ENCODE assay signal across 26 cellular contexts in the genomic region with DNA sequence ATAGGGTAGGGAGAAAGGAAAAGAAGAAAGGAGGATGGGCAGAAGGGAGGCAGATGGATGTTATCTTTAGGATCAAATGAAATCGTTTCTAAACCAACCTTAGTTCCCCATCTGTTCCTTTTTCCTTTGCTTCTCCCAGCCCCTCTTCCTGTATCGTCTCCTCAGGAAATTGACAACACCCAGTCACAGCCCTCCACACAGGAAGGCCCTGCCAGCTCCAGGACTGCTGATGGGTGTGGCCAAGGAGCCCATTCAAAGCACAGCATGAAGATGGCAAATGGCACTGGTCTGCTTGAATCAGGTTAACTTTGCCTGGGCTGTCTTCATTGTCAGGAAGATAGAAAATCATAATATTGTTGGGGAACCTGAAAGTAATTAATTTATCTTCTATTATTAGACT.
"Had no signal": no experiment of that assay in that cellular context is flagged by ENCODE, and none has a peak within 500 bp of the region (broad histone marks: within the 10 kb centered on the region; RNA-seq: fewer than 3 reads in every experiment).

No MANE protein-coding gene starts in this region.

- H3K27ac ChIP-seq: body of pancreas, foreskin keratinocyte, lower lobe of right lung, neutrophil, ovary, psoas muscle, right atrium auricular region, spleen, thoracic aorta, vagina had no signal

- ATAC-seq: activated CD8-positive, alpha-beta memory T cell treated with anti-CD3 and anti-CD28 coated beads, Interleukin-2, amount 10 ng/mL, durations not matched to agents 7 days and 5 days; body of pancreas; foreskin keratinocyte; left lobe of liver; lower lobe of right lung; natural killer cell; psoas muscle had no signal

- H3K9me3 ChIP-seq: body of pancreas, lower lobe of right lung, neutrophil, ovary, psoas muscle, right atrium auricular region, spleen, thoracic aorta, vagina had no signal

- H3K27ac Mint-ChIP-seq: activated CD4-positive, alpha-beta memory T cell treated with anti-CD3 and anti-CD28 coated beads, Interleukin-2, amount 10 ng/mL, durations not matched to agents 7 days and 5 days; activated CD4-positive, alpha-beta T cell treated with anti-CD3 and anti-CD28 coated beads, Interleukin-2, amount 10 ng/mL, durations not matched to agents 24 days and 14 days; activated CD8-positive, alpha-beta memory T cell treated with anti-CD3 and anti-CD28 coated beads, Interleukin-2, amount 10 ng/mL, durations not matched to agents 7 days and 5 days; immature natural killer cell; natural killer cell; type B pancreatic cell had no signal

- H3K27me3 Mint-ChIP-seq: activated CD4-positive, alpha-beta memory T cell treated with anti-CD3 and anti-CD28 coated beads, Interleukin-2, amount 10 ng/mL, durations not matched to agents 7 days and 5 days; activated CD4-positive, alpha-beta T cell treated with anti-CD3 and anti-CD28 coated beads, Interleukin-2, amount 10 ng/mL, durations not matched to agents 24 days and 14 days; activated CD8-positive, alpha-beta memory T cell treated with anti-CD3 and anti-CD28 coated beads, Interleukin-2, amount 10 ng/mL, durations not matched to agents 7 days and 5 days had no signal

- DNase-seq: activated CD4-positive, alpha-beta memory T cell treated with anti-CD3 and anti-CD28 coated beads, Interleukin-2, amount 10 ng/mL, durations not matched to agents 7 days and 5 days; activated CD4-positive, alpha-beta T cell treated with anti-CD3 and anti-CD28 coated beads, Interleukin-2, amount 10 ng/mL, durations not matched to agents 24 days and 14 days; activated CD8-positive, alpha-beta memory T cell treated with anti-CD3 and anti-CD28 coated beads, Interleukin-2, amount 10 ng/mL, durations not matched to agents 7 days and 5 days; activated effector memory CD4-positive, alpha-beta T cell treated with anti-CD3 and anti-CD28 coated beads, Interleukin-2, amount 50 U/mL, for 16 hours; activated naive CD4-positive, alpha-beta T cell treated with anti-CD3 and anti-CD28 coated beads, Interleukin-2, amount 50 U/mL, for 16 hours; activated T-cell treated with anti-CD3 and anti-CD28 coated beads for 4 hours; anterior cingulate cortex; body of pancreas; effector CD8-positive, alpha-beta T cell; foreskin keratinocyte; immature natural killer cell; lower lobe of right lung; midbrain; natural killer cell; ovary; psoas muscle; spleen; stimulated activated CD4-positive, alpha-beta T cell treated with anti-CD3 and anti-CD28 coated beads, Interleukin-4, amount 100 ng/mL, for 24 hours; stimulated activated naive CD4-positive, alpha-beta T cell treated with Interleukin-2 at 50 U/mL for 16 hours; T1000 had no signal

- H3K36me3 ChIP-seq: lower lobe of right lung, neutrophil, ovary, right atrium auricular region, spleen, thoracic aorta, vagina had no signal

- H3K4me3 ChIP-seq: body of pancreas, lower lobe of right lung, ovary, psoas muscle, right atrium auricular region, spleen, thoracic aorta, vagina had no signal

- H3K4me1 ChIP-seq: body of pancreas, foreskin keratinocyte, lower lobe of right lung, psoas muscle, right atrium auricular region, spleen, vagina had no signal

- H3K9me3 Mint-ChIP-seq: activated CD4-positive, alpha-beta T cell treated with anti-CD3 and anti-CD28 coated beads, Interleukin-2, amount 10 ng/mL, durations not matched to agents 24 days and 14 days; type B pancreatic cell had no signal

- H3K27me3 ChIP-seq: body of pancreas, foreskin keratinocyte, neutrophil, ovary, right atrium auricular region, spleen, vagina had no signal

- H3K4me1 Mint-ChIP-seq: activated CD4-positive, alpha-beta memory T cell treated with anti-CD3 and anti-CD28 coated beads, Interleukin-2, amount 10 ng/mL, durations not matched to agents 7 days and 5 days; activated CD4-positive, alpha-beta T cell treated with anti-CD3 and anti-CD28 coated beads, Interleukin-2, amount 10 ng/mL, durations not matched to agents 24 days and 14 days; activated CD8-positive, alpha-beta memory T cell treated with anti-CD3 and anti-CD28 coated beads, Interleukin-2, amount 10 ng/mL, durations not matched to agents 7 days and 5 days; immature natural killer cell; natural killer cell had no signal

- H3K36me3 Mint-ChIP-seq: activated CD8-positive, alpha-beta memory T cell treated with anti-CD3 and anti-CD28 coated beads, Interleukin-2, amount 10 ng/mL, durations not matched to agents 7 days and 5 days; immature natural killer cell; natural killer cell; type B pancreatic cell had no signal

- H3K4me3 Mint-ChIP-seq: activated CD4-positive, alpha-beta memory T cell treated with anti-CD3 and anti-CD28 coated beads, Interleukin-2, amount 10 ng/mL, durations not matched to agents 7 days and 5 days; activated CD4-positive, alpha-beta T cell treated with anti-CD3 and anti-CD28 coated beads, Interleukin-2, amount 10 ng/mL, durations not matched to agents 24 days and 14 days; activated CD8-positive, alpha-beta memory T cell treated with anti-CD3 and anti-CD28 coated beads, Interleukin-2, amount 10 ng/mL, durations not matched to agents 7 days and 5 days; immature natural killer cell; natural killer cell; type B pancreatic cell had no signal
